In the genomic region with DNA sequence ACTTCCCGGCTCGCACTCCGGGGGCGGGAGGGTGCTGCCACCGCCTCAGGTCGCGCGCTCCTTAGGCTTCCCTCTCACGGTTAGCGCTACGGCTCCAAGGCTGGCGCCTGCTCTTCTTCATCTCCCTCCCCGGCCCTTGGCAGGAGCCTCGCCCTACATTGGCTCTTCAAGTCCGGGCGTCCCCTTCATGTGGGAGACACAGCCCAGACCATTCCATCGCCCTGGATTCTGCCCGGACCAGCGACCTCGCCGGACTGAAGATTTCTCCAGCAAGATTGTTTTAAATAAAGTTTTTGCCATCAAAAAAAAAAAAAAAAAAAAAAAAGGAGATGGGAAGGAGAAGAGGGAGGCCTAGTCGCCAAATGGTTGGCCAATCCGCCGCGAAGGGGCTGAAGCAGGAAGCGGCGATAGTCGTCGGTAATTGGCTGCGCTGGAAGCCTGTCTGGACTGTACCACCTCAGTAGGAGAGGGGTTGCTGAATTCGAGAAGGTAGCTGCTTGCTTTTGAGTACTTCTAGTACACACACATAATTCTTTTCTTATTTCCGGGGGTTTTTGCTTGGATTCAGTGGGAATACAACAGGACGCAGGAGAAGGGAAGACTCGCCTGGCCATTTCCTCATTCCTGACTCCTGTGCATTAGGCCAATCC, we compare ENCODE assay signal across 8 cellular contexts. TPM values are rescaled to one million over a fixed set of nuclear protein-coding genes. Genes with fewer than 3 reads are reported as not detected.
DNase-seq lines count a peak whose midpoint lies in the region; FAIRE-seq and TF ChIP-seq lines count a peak whose summit lies in the region.

No MANE protein-coding gene starts in this region.

- 0 to 1% (median 0%) methylated on average over 30 to 34 of the region's 34 CpGs for WGBS in stomach, 5 donors

- 0 out of 2 replicates have a peak, but pooled peaks cover 4% of the 10 kb centered on the region for H3K36me3 ChIP-seq in MM.1S (replicated peaks; ENCODE audit: insufficient read depth, low read length)
- H3K36me3 ChIP-seq in stomach, result peaks cover 5 to 17% (median 15%) of the 10 kb centered on the region in 4 donors

- H3K36me3 Mint-ChIP-seq in neural crest cell (ENCODE audit: low read depth), result no peaks in the 10 kb centered on the region

- TF ChIP-seq POLR2A in stomach (IDR thresholded peaks at IDR 0.05), result peak in 1 of 4 donors; percentile 27

- peak overlapping the region; percentile 85 for H3K27ac ChIP-seq in MM.1S (ENCODE audit: low read length)
- H3K27ac ChIP-seq in stomach, result peak overlapping the region; percentile 90 to 99 (median 98)

- peak overlapping the region; percentile 92 for H2AFZ ChIP-seq in MM.1S (ENCODE audit: low read length)

- H3F3A ChIP-seq in MM.1S (ENCODE audit: insufficient read depth, low read length), result peaks cover 20% of the 10 kb centered on the region

- no peaks in the 10 kb centered on the region for H3K9me2 ChIP-seq in MM.1S (replicated peaks; ENCODE audit: insufficient read depth, low read length)

- H3K27ac Mint-ChIP-seq in neural crest cell (ENCODE audit: unreplicated experiment), result peak overlapping the region; percentile 100

- peak overlapping the region; percentile 98 for H3K9ac ChIP-seq in MM.1S (ENCODE audit: low read length)

- H3K4me1 ChIP-seq in MM.1S (ENCODE audit: low read length), result peaks cover 12% of the 10 kb centered on the region
- peaks cover 17 to 45% (median 37%) of the 10 kb centered on the region in 4 donors for H3K4me1 ChIP-seq in stomach

- peaks cover 22% of the 10 kb centered on the region for H3K4me1 Mint-ChIP-seq in neural crest cell

- H3K27me3 ChIP-seq in MM.1S (replicated peaks; ENCODE audit: insufficient read depth, low read length) (no peaks in the 10 kb centered on the region), stomach (no peaks in the 10 kb centered on the region)

- peak overlapping the region; percentile 99 for H3K4me2 ChIP-seq in MM.1S (ENCODE audit: low read depth, low read length)

- TF ChIP-seq CTCF in MM.1S (IDR thresholded peaks at IDR 0.05; ENCODE audit: low read length) (no peak), foreskin fibroblast (IDR thresholded peaks at IDR 0.05; ENCODE audit: low read depth, low read length) (no peak), neural crest cell (conservative IDR thresholded peaks at IDR 0.05) (no peak), stomach (IDR thresholded peaks at IDR 0.05) (no peak)

- 0 out of 2 replicates have a peak, but pooled peaks cover 4% of the 10 kb centered on the region for H4K20me1 ChIP-seq in MM.1S (ENCODE audit: insufficient read depth, low read length)

- H3K27me3 Mint-ChIP-seq in neural crest cell (ENCODE audit: low read depth), result peaks cover 4% of the 10 kb centered on the region

- H3K4me3 ChIP-seq in MM.1S (ENCODE audit: low read length), result peak overlapping the region; percentile 90
- H3K4me3 ChIP-seq in foreskin fibroblast (ENCODE audit: low read depth in 1 of 2, low read length in 2 of 2), result peak overlapping the region; percentile 72 to 76
- H3K4me3 ChIP-seq in stomach, result peak overlapping the region; percentile 67 to 97 (median 80)

- DNase-seq in HCEC 1CT (peak; percentile 99), MM.1S (peak; percentile 98), SIG-M5 (lab: John Stamatoyannopoulos, UW) (peak; percentile 83), foreskin fibroblast (peak; percentile 99), neural crest cell (ENCODE audit: low read depth, low spot score) (peak; percentile 81), stomach (peak; percentile 97)
- DNase-seq in activated gamma-delta T cell treated with anti-CD3 and anti-CD28 coated beads, Interleukin-2, amount 50 U/mL, for 16 hours (ENCODE audit: low read depth), result peak; percentile 88

- intact Hi-C loops in stomach (cut with DNase I; ENCODE audit: low total_unique reads), result no loop called here

- H3K9me3 ChIP-seq in MM.1S (replicated peaks; ENCODE audit: insufficient read depth, low read length), result no peaks in the 10 kb centered on the region
- H3K9me3 ChIP-seq in stomach, result no peaks in the 10 kb centered on the region

- H3K79me2 ChIP-seq in MM.1S (ENCODE audit: low read length), result peaks cover 39% of the 10 kb centered on the region

- H3K4me3 Mint-ChIP-seq in neural crest cell, result peak overlapping the region; percentile 98

- no peaks in the 10 kb centered on the region for H3K9me3 Mint-ChIP-seq in neural crest cell

- peak; percentile 97 for FAIRE-seq in G401.6 (lab: Jason Lieb, UNC)

- TF ChIP-seq EP300 in stomach (IDR thresholded peaks at IDR 0.05), result no peak

RNA-seq across cellular contexts. Expression of gene ZDHHC5, which starts 0.7 kb away (rescaled TPM):
- total RNA-seq in neural crest cell (42.7 and 50.1 TPM in 2 replicates), stomach (10 to 100 TPM; 21.0 to 72.8 (median 39.8) TPM)
- polyA plus RNA-seq in stomach, result 10 to 100 TPM; 11.2 to 21.9 (median 14.3) TPM

RNA-seq across cellular contexts. Expression of gene CLP1, which starts 9.6 kb away (rescaled TPM):
- total RNA-seq in neural crest cell, result 23.8 and 25.7 TPM in 2 replicates
- 10 to 100 TPM in 3 of 5 donors, 1 to 10 TPM in 1, not detected in 1; 2.7 to 14.0 (median 11.2) TPM for total RNA-seq in stomach
- 10 to 100 TPM in 1 of 3 donors, 1 to 10 TPM in 2; 7.1 to 14.7 (median 9.2) TPM for polyA plus RNA-seq in stomach

RNA-seq across cellular contexts. Expression of gene YPEL4, which starts 17.5 kb away (rescaled TPM):
- 0.37 and 0.55 TPM in 2 replicates for total RNA-seq in neural crest cell
- total RNA-seq in stomach, result 1 to 10 TPM in 1 of 5 donors, under 1 TPM in 1, not detected in 3; 0.29 to 1.5 TPM
- polyA plus RNA-seq in stomach, result 1 to 10 TPM in 1 of 3 donors, under 1 TPM in 2; 0.62 to 3.2 (median 0.68) TPM

RNA-seq across cellular contexts. Expression of gene MED19, which starts 44.8 kb away (rescaled TPM):
- total RNA-seq in neural crest cell, result 24.1 and 24.7 TPM in 2 replicates
- total RNA-seq in stomach, result 10 to 100 TPM in 3 of 5 donors, 1 to 10 TPM in 1, not detected in 1; 4.4 to 31.7 (median 18.8) TPM
- 10 to 100 TPM; 14.2 to 23.2 (median 16.8) TPM for polyA plus RNA-seq in stomach

RNA-seq across cellular contexts. Expression of gene TMX2, which starts 45.2 kb away (rescaled TPM):
- 78.3 TPM in 2 replicates for total RNA-seq in neural crest cell
- 10 to 100 TPM; 20.1 to 72.3 (median 38.1) TPM for total RNA-seq in stomach
- polyA plus RNA-seq in stomach, result 10 to 100 TPM; 34.5 to 57.6 (median 35.2) TPM

Comparison
In these comparisons a context has a peak if more than half of its experiments do, and no peak if none do; other contexts are left out.
1. Peak in every context shown above with its lines: DNase-seq, H3K4me3 ChIP-seq and H3K27ac ChIP-seq.